Comparison of ENCODE assay signal across 8 cellular contexts in the genomic region with DNA sequence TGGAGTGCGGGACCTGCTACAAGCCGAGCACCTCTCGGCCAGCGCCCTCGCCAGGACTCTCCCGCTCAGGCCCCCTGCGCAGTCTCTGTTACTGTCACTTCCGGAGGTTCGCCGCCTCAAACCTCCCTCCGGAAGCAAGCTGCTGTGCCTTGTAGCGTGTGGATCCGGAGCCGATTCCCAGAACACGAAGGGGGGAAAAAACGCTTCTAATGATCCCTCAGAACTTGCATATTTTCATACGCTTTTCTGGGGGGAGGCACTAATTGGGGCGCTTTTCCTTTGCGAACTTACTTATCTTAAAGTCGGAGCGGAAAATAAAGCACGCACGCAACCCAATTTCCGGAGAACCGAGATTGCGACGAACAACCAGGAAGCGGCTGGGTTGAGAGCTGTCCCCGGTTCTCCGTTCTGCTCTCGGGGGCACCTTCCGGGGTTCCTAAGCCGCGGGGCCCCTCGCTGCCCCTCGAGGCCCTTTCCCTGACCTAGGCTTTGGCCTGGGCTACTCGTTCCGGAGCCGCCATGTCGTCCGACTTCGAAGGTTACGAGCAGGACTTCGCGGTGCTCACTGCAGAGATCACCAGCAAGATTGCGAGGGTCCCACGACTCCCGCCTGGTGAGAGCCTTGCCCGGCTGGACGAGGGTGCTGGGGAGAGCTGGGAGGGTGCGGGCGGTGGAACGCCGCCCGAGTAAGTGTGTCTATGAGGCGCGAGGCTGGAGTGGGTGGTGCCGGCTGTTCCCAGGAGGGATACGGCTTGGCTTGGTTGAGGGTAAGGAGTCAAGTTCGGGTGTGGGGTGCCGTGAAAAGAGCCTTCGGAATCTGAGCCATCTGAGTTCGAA. TPM values are rescaled to one million over a fixed set of nuclear protein-coding genes. Genes with fewer than 3 reads are reported as not detected.
DNase-seq lines count a peak whose midpoint lies in the region; ATAC-seq and TF ChIP-seq lines count a peak whose summit lies in the region.

A gene (plus strand): TSS at position 361 of the 837 bp plus-strand sequence. CDS start 159 bp downstream, at position 520.
A gene with protein sequence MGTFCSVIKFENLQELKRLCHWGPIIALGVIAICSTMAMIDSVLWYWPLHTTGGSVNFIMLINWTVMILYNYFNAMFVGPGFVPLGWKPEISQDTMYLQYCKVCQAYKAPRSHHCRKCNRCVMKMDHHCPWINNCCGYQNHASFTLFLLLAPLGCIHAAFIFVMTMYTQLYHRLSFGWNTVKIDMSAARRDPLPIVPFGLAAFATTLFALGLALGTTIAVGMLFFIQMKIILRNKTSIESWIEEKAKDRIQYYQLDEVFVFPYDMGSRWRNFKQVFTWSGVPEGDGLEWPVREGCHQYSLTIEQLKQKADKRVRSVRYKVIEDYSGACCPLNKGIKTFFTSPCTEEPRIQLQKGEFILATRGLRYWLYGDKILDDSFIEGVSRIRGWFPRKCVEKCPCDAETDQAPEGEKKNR (minus strand): TSS at position 60 of the 837 bp plus-strand sequence. CDS start 1,478 bp downstream, outside the sequence.

- H3K9me3 ChIP-seq in ectodermal cell (ENCODE audit: control insufficient read depth, low read length) (no peaks in the 10 kb centered on the region), lung (ENCODE audit: control insufficient read depth in 2 of 2, insufficient read depth in 1 of 2, low read length in 1 of 2) (peaks cover 0 to 2% of the 10 kb centered on the region in 2 donors)

- H3K4me1 Mint-ChIP-seq in activated CD8-positive, alpha-beta T cell treated with anti-CD3 and anti-CD28 coated beads for 36 hours (ENCODE audit: low read depth), result peaks cover 51% of the 10 kb centered on the region

- H3K27ac ChIP-seq in ectodermal cell (ENCODE audit: insufficient read depth, low read depth, low read length, poor library complexity, severe bottlenecking) (no peak within 1 kb of the TSS), lung (ENCODE audit: low read depth in 1 of 2, low read length in 1 of 2) (peak within 1 kb of the TSS; percentile 93 to 99)

- H3K27ac Mint-ChIP-seq in activated CD8-positive, alpha-beta T cell treated with anti-CD3 and anti-CD28 coated beads for 36 hours, result peak within 1 kb of the TSS; percentile 92

- TF ChIP-seq CTCF in activated CD8-positive, alpha-beta T cell treated with anti-CD3 and anti-CD28 coated beads for 36 hours (IDR thresholded peaks at IDR 0.05), result no peak
- TF ChIP-seq CTCF in lung (IDR thresholded peaks at IDR 0.05; ENCODE audit: control extremely low read depth, extremely low read depth), result no peak

- H3K4me1 ChIP-seq in ectodermal cell (ENCODE audit: control insufficient read depth, insufficient read depth, low read length) (peaks cover 8% of the 10 kb centered on the region), lung (ENCODE audit: control insufficient read depth in 2 of 2, insufficient read depth in 2 of 2, low read length in 2 of 2) (peaks cover 1 to 12% of the 10 kb centered on the region in 2 donors)

- intact Hi-C loops in activated CD8-positive, alpha-beta T cell treated with anti-CD3 and anti-CD28 coated beads for 36 hours (cut with micrococcal nuclease), result no loop called here

- peak; percentile 97 for ATAC-seq in GM19324 (IDR thresholded peaks at IDR 0.05; ENCODE audit: low FRiP score, unreplicated experiment)
- peak; percentile 88 for ATAC-seq in HG03469 (IDR thresholded peaks at IDR 0.05; ENCODE audit: unreplicated experiment)
- ATAC-seq in activated CD8-positive, alpha-beta T cell treated with anti-CD3 and anti-CD28 coated beads for 36 hours, result peak; percentile 93
- ATAC-seq in lung (ENCODE audit: insufficient read depth, low FRiP score), result peak; percentile 97

- no peaks in the 10 kb centered on the region for H3K9me3 Mint-ChIP-seq in activated CD8-positive, alpha-beta T cell treated with anti-CD3 and anti-CD28 coated beads for 36 hours

- H3K36me3 Mint-ChIP-seq in activated CD8-positive, alpha-beta T cell treated with anti-CD3 and anti-CD28 coated beads for 36 hours (ENCODE audit: low read depth), result peaks cover 31% of the 10 kb centered on the region

- POLR2A ChIA-PET in activated CD8-positive, alpha-beta T cell treated with anti-CD3 and anti-CD28 coated beads for 36 hours (lab: Charles Lee), result interaction anchor here (0.7 to 2.9 kb wide), 12 partner anchors 9 to 327 kb away, joined by 3 to 33 read pairs (median 4); a partner anchor contains a TSS

- H3K36me3 ChIP-seq in ectodermal cell (ENCODE audit: control insufficient read depth, insufficient read depth, low read length) (peaks cover 6% of the 10 kb centered on the region), lung (ENCODE audit: control insufficient read depth in 2 of 2, insufficient read depth in 2 of 2, low read length in 2 of 2) (peaks cover 1 to 15% of the 10 kb centered on the region in 2 donors)

- H3K27me3 ChIP-seq in ectodermal cell (ENCODE audit: control insufficient read depth, insufficient read depth, low read length, poor library complexity, severe bottlenecking), result no peaks in the 10 kb centered on the region
- H3K27me3 ChIP-seq in lung (ENCODE audit: control insufficient read depth, insufficient read depth), result no peaks in the 10 kb centered on the region

- H3K27me3 Mint-ChIP-seq in activated CD8-positive, alpha-beta T cell treated with anti-CD3 and anti-CD28 coated beads for 36 hours, result no peaks in the 10 kb centered on the region

- CTCF ChIA-PET in activated CD8-positive, alpha-beta T cell treated with anti-CD3 and anti-CD28 coated beads for 36 hours (lab: Charles Lee), result interaction anchor here (1.2 to 1.9 kb wide), 6 partner anchors 10 to 72 kb away, joined by 3 to 10 read pairs (median 7); no protein-coding TSS in a partner anchor

- H3K4me3 ChIP-seq in ectodermal cell (ENCODE audit: insufficient read depth, low read depth, low read length), result peak within 1 kb of the TSS; percentile 96
- H3K4me3 ChIP-seq in lung, result peak within 1 kb of the TSS; percentile 100

- 0% methylated on average over 63 of the region's 63 CpGs for WGBS in ectodermal cell, 2 experiments
- 0% methylated on average over 63 of the region's 63 CpGs for WGBS in lung, 2 donors

- DNase-seq in CD1c-positive myeloid dendritic cell (ENCODE audit: extremely low spot score) (peak; percentile 91), NCI-H748 treated with DMSO at 0.1 percent for 48 hours (lab: John Stamatoyannopoulos, UW) (peak; percentile 28), lung (ENCODE audit: low spot score) (peak; percentile 87)
- DNase-seq in activated CD8-positive, alpha-beta T cell treated with anti-CD3 and anti-CD28 coated beads for 36 hours, result peak; percentile 89
- DNase-seq in stimulated activated CD4-positive, alpha-beta T cell treated with anti-CD3 and anti-CD28 coated beads, TNF-alpha, amount 100 ng/mL, for 48 hours (ENCODE audit: low read depth in 3 of 3), result peak; percentile 56 to 79 (median 71)

- H3K4me3 Mint-ChIP-seq in activated CD8-positive, alpha-beta T cell treated with anti-CD3 and anti-CD28 coated beads for 36 hours, result peak within 1 kb of the TSS; percentile 88

RNA-seq across cellular contexts. Expression of the first gene that starts in this region (rescaled TPM):
- total RNA-seq in activated CD8-positive, alpha-beta T cell treated with anti-CD3 and anti-CD28 coated beads for 36 hours, result 10 to 100 TPM; 29.4 to 30.0 TPM
- 19.6 TPM for polyA plus RNA-seq in ectodermal cell (2013, experiment 1 of 4)
- 19.0 TPM for polyA plus RNA-seq in ectodermal cell (2013, experiment 2 of 4)
- polyA plus RNA-seq in ectodermal cell (2013, experiment 3 of 4), result 12.3 TPM
- 14.2 TPM for polyA plus RNA-seq in ectodermal cell (2013, experiment 4 of 4)
- total RNA-seq in lung, result 10 to 100 TPM; 41.2 to 48.2 TPM
- 10 to 100 TPM in 1 of 2 donors, 1 to 10 TPM in 1; 9.2 to 15.6 TPM for polyA plus RNA-seq in lung

RNA-seq across cellular contexts. Expression of the second gene that starts in this region (rescaled TPM):
- total RNA-seq in activated CD8-positive, alpha-beta T cell treated with anti-CD3 and anti-CD28 coated beads for 36 hours, result 10 to 100 TPM; 36.6 to 37.6 TPM
- 45.2 TPM for polyA plus RNA-seq in ectodermal cell (2013, experiment 1 of 4)
- 39.3 TPM for polyA plus RNA-seq in ectodermal cell (2013, experiment 2 of 4)
- 35.1 TPM for polyA plus RNA-seq in ectodermal cell (2013, experiment 3 of 4)
- polyA plus RNA-seq in ectodermal cell (2013, experiment 4 of 4), result 36.4 TPM
- 10 to 100 TPM; 25.8 to 32.5 TPM for total RNA-seq in lung
- polyA plus RNA-seq in lung, result 10 to 100 TPM; 27.8 to 38.3 TPM

Comparison
In these comparisons a context has a peak if more than half of its experiments do, and no peak if none do; other contexts are left out.
1. DNase-seq: peak in every context shown above with its lines; median percentile 91 in CD1c-positive myeloid dendritic cell; 89 in activated CD8-positive, alpha-beta T cell treated with anti-CD3 and anti-CD28 coated beads for 36 hours; 87 in lung; 71 in stimulated activated CD4-positive, alpha-beta T cell treated with anti-CD3 and anti-CD28 coated beads, TNF-alpha, amount 100 ng/mL, for 48 hours; 28 in NCI-H748 treated with DMSO at 0.1 percent for 48 hours.